In genomic region chr16:12027091-12027490, GRCh38 we compare ENCODE assay signal across 15 cellular contexts. TPM values are rescaled to one million over a fixed set of nuclear protein-coding genes. Genes with fewer than 3 reads are reported as not detected.
DNase-seq lines count a peak whose midpoint lies in the region; ATAC-seq, FAIRE-seq and TF ChIP-seq lines count a peak whose summit lies in the region.
"Had no signal": no experiment of that assay in that cellular context is flagged by ENCODE, and none has a peak within 500 bp of the region (broad histone marks: within the 10 kb centered on the region; RNA-seq: fewer than 3 reads in every experiment).

No MANE protein-coding gene starts in this region.

- peak overlapping the region in 1 of 2 donors; percentile 22 for H3K27ac Mint-ChIP-seq in natural killer cell
- H3K27ac Mint-ChIP-seq: activated CD4-positive, alpha-beta memory T cell treated with anti-CD3 and anti-CD28 coated beads, Interleukin-2, amount 10 ng/mL, durations not matched to agents 7 days and 5 days; activated naive CD4-positive, alpha-beta T cell treated with anti-CD3 and anti-CD28 coated beads, Interleukin-2, amount 50 U/mL, for 72 hours had no signal

- FAIRE-seq in GM12891 (lab: Jason Lieb, UNC): no peak
- no peak for FAIRE-seq in H54 (lab: Jason Lieb, UNC)

- H2BK5ac ChIP-seq in trophoblast cell (ENCODE audit: low read depth, low read length, poor library complexity): no peak overlapping the region

- no peak overlapping the region for H3K14ac ChIP-seq in trophoblast cell (ENCODE audit: low read length)

- no peak overlapping the region for H4K8ac ChIP-seq in trophoblast cell (ENCODE audit: low read depth, low read length)

- H3K4me3 ChIP-seq in GM12865 (ENCODE audit: low read depth, low read length): no peak overlapping the region
- H3K4me3 ChIP-seq in breast epithelium: peak overlapping the region in 2 of 3 donors; percentile 33 to 40
- no peak overlapping the region for H3K4me3 ChIP-seq in trophoblast cell (ENCODE audit: low read depth, low read length)

- H3K27me3 ChIP-seq in breast epithelium: no peaks in the 10 kb centered on the region
- H3K27me3 ChIP-seq in trophoblast cell (ENCODE audit: insufficient read depth, low read length): no peaks in the 10 kb centered on the region

- H3K4ac ChIP-seq in trophoblast cell (ENCODE audit: low read depth, low read length): no peak overlapping the region

- H3K9me3 Mint-ChIP-seq in natural killer cell: no peaks in the 10 kb centered on the region
- H3K9me3 Mint-ChIP-seq: activated CD4-positive, alpha-beta memory T cell treated with anti-CD3 and anti-CD28 coated beads, Interleukin-2, amount 10 ng/mL, durations not matched to agents 7 days and 5 days; activated naive CD4-positive, alpha-beta T cell treated with anti-CD3 and anti-CD28 coated beads, Interleukin-2, amount 50 U/mL, for 72 hours; CD8-positive, alpha-beta memory T cell had no signal

- DNase-seq in GM12865 (ENCODE audit: low read depth): peak; percentile 62
- DNase-seq in NCI-H2196 (lab: John Stamatoyannopoulos, UW; ENCODE audit: unreplicated experiment): peak; percentile 65
- no peak for DNase-seq in breast epithelium (ENCODE audit: low spot score in 2 of 2)
- no peak for DNase-seq in trophoblast cell
- DNase-seq in natural killer cell: no peak
- DNase-seq in GM12891 (ENCODE audit: insufficient read length, low spot score): no peak
- no peak for DNase-seq in H54 (ENCODE audit: insufficient read length, low spot score)
- DNase-seq: activated CD4-positive, alpha-beta memory T cell treated with anti-CD3 and anti-CD28 coated beads, Interleukin-2, amount 10 ng/mL, durations not matched to agents 7 days and 5 days; cortex of kidney; midbrain; NCI-H187; retina had no signal

- H3K9ac ChIP-seq in trophoblast cell (ENCODE audit: low read length): no peak overlapping the region

- peak overlapping the region; percentile 19 for H3K18ac ChIP-seq in trophoblast cell (ENCODE audit: low read length)

- peaks cover 2% of the 10 kb centered on the region for H3K79me1 ChIP-seq in trophoblast cell (ENCODE audit: low read length)

- H3K4me1 ChIP-seq in breast epithelium (no peaks in the 10 kb centered on the region), trophoblast cell (ENCODE audit: control insufficient read depth in 1 of 2, insufficient read depth in 2 of 2, low read length in 2 of 2) (peaks cover 0 to 5% of the 10 kb centered on the region in 2 experiments)

- TF ChIP-seq CTCF in GM12865 (IDR thresholded peaks at IDR 0.05; ENCODE audit: insufficient read depth, low read depth, low read length, missing control alignments) (no peak), breast epithelium (IDR thresholded peaks at IDR 0.05) (no peak), natural killer cell (IDR thresholded peaks at IDR 0.05) (no peak)

- no peaks in the 10 kb centered on the region for H3K36me3 ChIP-seq in breast epithelium
- no peaks in the 10 kb centered on the region for H3K36me3 ChIP-seq in trophoblast cell (ENCODE audit: control insufficient read depth in 1 of 2, insufficient read depth in 2 of 2, low read length in 2 of 2)

- intact Hi-C loops in breast epithelium (cut with DNase I; ENCODE audit: low total_unique reads) (no loop called here), natural killer cell (cut with micrococcal nuclease) (no loop called here)

- no peak overlapping the region for H3K4me3 Mint-ChIP-seq in natural killer cell
- H3K4me3 Mint-ChIP-seq: activated CD4-positive, alpha-beta memory T cell treated with anti-CD3 and anti-CD28 coated beads, Interleukin-2, amount 10 ng/mL, durations not matched to agents 7 days and 5 days; CD8-positive, alpha-beta memory T cell had no signal

- no peak overlapping the region for H4K12ac ChIP-seq in trophoblast cell (ENCODE audit: low read depth, low read length)

- peaks cover 0 to 4% of the 10 kb centered on the region in 2 donors for H3K4me1 Mint-ChIP-seq in natural killer cell

- no peak overlapping the region for H2AFZ ChIP-seq in trophoblast cell (ENCODE audit: insufficient read depth, low read length, poor library complexity)

- H3K27me3 Mint-ChIP-seq in natural killer cell (ENCODE audit: low read depth in 2 of 2): no peaks in the 10 kb centered on the region
- H3K27me3 Mint-ChIP-seq: activated CD4-positive, alpha-beta memory T cell treated with anti-CD3 and anti-CD28 coated beads, Interleukin-2, amount 10 ng/mL, durations not matched to agents 7 days and 5 days; CD8-positive, alpha-beta memory T cell had no signal

- no peaks in the 10 kb centered on the region for H3K36me3 Mint-ChIP-seq in natural killer cell

- no peak overlapping the region for H3K4me2 ChIP-seq in trophoblast cell (ENCODE audit: low read length)

- H3K23ac ChIP-seq in trophoblast cell (ENCODE audit: low read length): no peak overlapping the region

- no peaks in the 10 kb centered on the region for H3K9me3 ChIP-seq in breast epithelium
- peaks cover 2% of the 10 kb centered on the region for H3K9me3 ChIP-seq in trophoblast cell (ENCODE audit: insufficient read depth, low read depth, low read length)

- no peak overlapping the region for H2BK12ac ChIP-seq in trophoblast cell (ENCODE audit: low read length)

- H2BK120ac ChIP-seq in trophoblast cell (ENCODE audit: insufficient read depth, low read length, poor library complexity): no peak overlapping the region

- no peaks in the 10 kb centered on the region for H3K79me2 ChIP-seq in trophoblast cell (ENCODE audit: control insufficient read depth, insufficient read depth, low read length, poor library complexity)

- H4K91ac ChIP-seq in trophoblast cell (ENCODE audit: low read depth, low read length): no peak overlapping the region

- H3K27ac ChIP-seq in breast epithelium: no peak overlapping the region
- H3K27ac ChIP-seq in trophoblast cell (ENCODE audit: low read depth, low read length): no peak overlapping the region

- WGBS in trophoblast cell (ENCODE audit: extremely low coverage, insufficient coverage, insufficient read length): no CpG with 5 or more reads among the region's 11 CpGs

- no peak overlapping the region for H2AK5ac ChIP-seq in trophoblast cell (ENCODE audit: low read length)

- ATAC-seq in natural killer cell (no peak), HG03520 (IDR thresholded peaks at IDR 0.05; ENCODE audit: unreplicated experiment) (no peak)
- ATAC-seq: activated naive CD4-positive, alpha-beta T cell treated with anti-CD3 and anti-CD28 coated beads, Interleukin-2, amount 50 U/mL, for 72 hours had no signal

- TF ChIP-seq POLR2A in breast epithelium (IDR thresholded peaks at IDR 0.05): no peak
- no peak for TF ChIP-seq POLR2A in GM12891 (IDR thresholded peaks at IDR 0.05; ENCODE audit: low read depth, low read length)
- TF ChIP-seq POLR2A in H54 (IDR thresholded peaks at IDR 0.05; ENCODE audit: low read depth, low read length): no peak

TF ChIP-seq in GM12891, 5 proteins besides CTCF, POLR2A, EP300 and RAD21:
- TF ChIP-seq POU2F2 (IDR thresholded peaks at IDR 0.05; ENCODE audit: low read depth, low read length): no peak
- TF ChIP-seq POLR2AphosphoS5 (IDR thresholded peaks at IDR 0.05; ENCODE audit: low read depth, low read length): no peak
- no peak for TF ChIP-seq SPI1 (IDR thresholded peaks at IDR 0.05; ENCODE audit: low read depth, low read length)
- TF ChIP-seq PAX5 (IDR thresholded peaks at IDR 0.05; ENCODE audit: insufficient read depth, low read length, severe bottlenecking): no peak
- TF ChIP-seq TAF1 (IDR thresholded peaks at IDR 0.05; ENCODE audit: low read depth, low read length): no peak

RNA-seq across cellular contexts. Expression of gene SNX29, which starts 50.6 kb away (rescaled TPM):
- 10 to 100 TPM; 19.2 to 37.4 (median 28.8) TPM for total RNA-seq in breast epithelium
- 3.8 and 4.0 TPM in 2 replicates for polyA plus RNA-seq in trophoblast cell (2013)
- 10 to 100 TPM; 38.3 to 58.9 (median 38.8) TPM for total RNA-seq in natural killer cell
- 19.0 TPM for polyA plus RNA-seq in GM12891 (2012; ENCODE audit: low read depth, missing spikeins)

Comparison
In these comparisons a context has a peak if more than half of its experiments do, and no peak if none do; other contexts are left out.
1. DNase-seq: peak in GM12865 (single experiment) and NCI-H2196 (single experiment); none in breast epithelium (0 of 2), trophoblast cell (0 of 2), natural killer cell (single experiment), GM12891 (single experiment) and H54 (single experiment).
2. H3K4me3 ChIP-seq: peak in breast epithelium (2 of 3); none in GM12865 (single experiment) and trophoblast cell (single experiment).